17 cellular contexts compared by ENCODE assay signal in genomic region chr12:120774169-120774916, GRCh38. TPM values are rescaled to one million over a fixed set of nuclear protein-coding genes. Genes with fewer than 3 reads are reported as not detected.
DNase-seq lines count a peak whose midpoint lies in the region; ATAC-seq and TF ChIP-seq lines count a peak whose summit lies in the region.
"Had no signal": no experiment of that assay in that cellular context is flagged by ENCODE, and none has a peak within 500 bp of the region (broad histone marks: within the 10 kb centered on the region; RNA-seq: fewer than 3 reads in every experiment).

No MANE protein-coding gene starts in this region.

- intact Hi-C loops in left colon (cut with DNase I, micrococcal nuclease) (no loop called here), upper lobe of right lung (cut with DNase I) (no loop called here)

- H3K9me3 Mint-ChIP-seq in activated naive CD4-positive, alpha-beta T cell treated with anti-CD3 and anti-CD28 coated beads, Interleukin-2, amount 50 U/mL, for 72 hours, result no peaks in the 10 kb centered on the region
- no peaks in the 10 kb centered on the region for H3K9me3 Mint-ChIP-seq in activated naive CD4-positive, alpha-beta T cell treated with anti-CD3 and anti-CD28 coated beads, Interleukin-2, amount 10 ng/mL, durations not matched to agents 7 days and 5 days
- no peaks in the 10 kb centered on the region for H3K9me3 Mint-ChIP-seq in T-cell

- H3K4me3 ChIP-seq in upper lobe of right lung, result no peak overlapping the region
- H3K4me3 ChIP-seq: BLaER1, body of pancreas, gastroesophageal sphincter, SJCRH30 had no signal

- H3K27ac Mint-ChIP-seq in activated naive CD4-positive, alpha-beta T cell treated with anti-CD3 and anti-CD28 coated beads, Interleukin-2, amount 50 U/mL, for 72 hours, result peak overlapping the region; percentile 3 to 72
- H3K27ac Mint-ChIP-seq in activated naive CD4-positive, alpha-beta T cell treated with anti-CD3 and anti-CD28 coated beads, Interleukin-2, amount 10 ng/mL, durations not matched to agents 7 days and 5 days, result no peak overlapping the region
- H3K27ac Mint-ChIP-seq in T-cell, result peak overlapping the region; percentile 58 to 61

- no peaks in the 10 kb centered on the region for H3K36me3 Mint-ChIP-seq in activated naive CD4-positive, alpha-beta T cell treated with anti-CD3 and anti-CD28 coated beads, Interleukin-2, amount 50 U/mL, for 72 hours
- peaks cover 34% of the 10 kb centered on the region for H3K36me3 Mint-ChIP-seq in activated naive CD4-positive, alpha-beta T cell treated with anti-CD3 and anti-CD28 coated beads, Interleukin-2, amount 10 ng/mL, durations not matched to agents 7 days and 5 days
- H3K36me3 Mint-ChIP-seq in T-cell, result peaks cover 44% of the 10 kb centered on the region

- no peaks in the 10 kb centered on the region for H3K27me3 ChIP-seq in upper lobe of right lung
- H3K27me3 ChIP-seq: BLaER1, body of pancreas, gastroesophageal sphincter, SJCRH30 had no signal

- H3K4me1 ChIP-seq in upper lobe of right lung, result peaks cover 4% of the 10 kb centered on the region
- H3K4me1 ChIP-seq: BLaER1, body of pancreas, SJCRH30 had no signal

- no peaks in the 10 kb centered on the region for H3K9me3 ChIP-seq in upper lobe of right lung
- H3K9me3 ChIP-seq: BLaER1, body of pancreas, gastroesophageal sphincter, SJCRH30 had no signal

- no peak for TF ChIP-seq CTCF in upper lobe of right lung (IDR thresholded peaks at IDR 0.05)

- peak; percentile 71 to 79 for ATAC-seq in activated naive CD4-positive, alpha-beta T cell treated with anti-CD3 and anti-CD28 coated beads, Interleukin-2, amount 50 U/mL, for 72 hours
- ATAC-seq in T-cell (replicated peaks in 1 of 4) (no peak), left colon (peak; percentile 46), upper lobe of right lung (peak; percentile 64), HG03175 (IDR thresholded peaks at IDR 0.05; ENCODE audit: unreplicated experiment) (no peak)
- ATAC-seq: body of pancreas, gastroesophageal sphincter had no signal

- CTCF ChIA-PET in activated naive CD4-positive, alpha-beta T cell treated with anti-CD3 and anti-CD28 coated beads, Interleukin-2, amount 10 ng/mL, durations not matched to agents 7 days and 5 days (lab: Charles Lee), result no interaction called here
- CTCF ChIA-PET in T-cell (lab: Charles Lee), result interaction anchor here in 1 of 2 donors (0.5 kb wide), 1 partner anchor 171 kb away, joined by 4 read pairs; no protein-coding TSS in a partner anchor

- DNase-seq in activated naive CD4-positive, alpha-beta T cell treated with anti-CD3 and anti-CD28 coated beads, Interleukin-2, amount 50 U/mL, for 72 hours (ENCODE audit: low spot score in 2 of 2), result no peak
- DNase-seq in activated naive CD4-positive, alpha-beta T cell treated with anti-CD3 and anti-CD28 coated beads, Interleukin-2, amount 10 ng/mL, durations not matched to agents 7 days and 5 days, result no peak
- DNase-seq in T-cell (no peak), left colon (no peak), upper lobe of right lung (no peak), UCSD-AML1 (lab: John Stamatoyannopoulos, UW; ENCODE audit: unreplicated experiment) (no peak), GM19240 (ENCODE audit: insufficient read length, low spot score) (no peak)
- DNase-seq: body of pancreas; effector CD4-positive, alpha-beta T cell; NCI-H2081; SJCRH30; stimulated activated CD4-positive, alpha-beta T cell treated with anti-CD3 and anti-CD28 coated beads, Interleukin-4, amount 100 ng/mL, for 1 hour; WERI-Rb-1 had no signal

- POLR2A ChIA-PET in T-cell (lab: Charles Lee), result no interaction called here

- H3K4me3 Mint-ChIP-seq in activated naive CD4-positive, alpha-beta T cell treated with anti-CD3 and anti-CD28 coated beads, Interleukin-2, amount 10 ng/mL, durations not matched to agents 7 days and 5 days, result no peak overlapping the region
- no peak overlapping the region for H3K4me3 Mint-ChIP-seq in T-cell

- H3K27me3 Mint-ChIP-seq in activated naive CD4-positive, alpha-beta T cell treated with anti-CD3 and anti-CD28 coated beads, Interleukin-2, amount 10 ng/mL, durations not matched to agents 7 days and 5 days, result no peaks in the 10 kb centered on the region
- no peaks in the 10 kb centered on the region for H3K27me3 Mint-ChIP-seq in T-cell

- H3K27ac ChIP-seq in upper lobe of right lung, result no peak overlapping the region
- H3K27ac ChIP-seq: BLaER1, body of pancreas, gastroesophageal sphincter, KMS-11, SJCRH30, WERI-Rb-1 had no signal

- H3K4me1 Mint-ChIP-seq in activated naive CD4-positive, alpha-beta T cell treated with anti-CD3 and anti-CD28 coated beads, Interleukin-2, amount 10 ng/mL, durations not matched to agents 7 days and 5 days, result peaks cover 11% of the 10 kb centered on the region
- H3K4me1 Mint-ChIP-seq in T-cell, result peaks cover 13 to 17% (median 15%) of the 10 kb centered on the region in 3 donors

- peaks cover 9% of the 10 kb centered on the region for H3K36me3 ChIP-seq in upper lobe of right lung
- H3K36me3 ChIP-seq: SJCRH30 had no signal

RNA-seq across cellular contexts. Expression of gene ACADS, which starts 48.7 kb away (rescaled TPM):
- total RNA-seq in activated naive CD4-positive, alpha-beta T cell treated with anti-CD3 and anti-CD28 coated beads, Interleukin-2, amount 50 U/mL, for 72 hours, result 10 to 100 TPM; 15.9 to 24.5 TPM
- total RNA-seq in T-cell (10 to 100 TPM in 4 of 5 donors, 1 to 10 TPM in 1; 7.5 to 22.5 (median 20.4) TPM), left colon (100 to 1,000 TPM; 183 to 209 TPM), upper lobe of right lung (20.9 TPM)

Comparison
In these comparisons a context has a peak if more than half of its experiments do, and no peak if none do; other contexts are left out.
1. ATAC-seq: peak in activated naive CD4-positive, alpha-beta T cell treated with anti-CD3 and anti-CD28 coated beads, Interleukin-2, amount 50 U/mL, for 72 hours (2 of 2), left colon (single experiment) and upper lobe of right lung (single experiment); none in T-cell (0 of 4) and HG03175 (single experiment).